In genomic region chr2:16123421-16123820, GRCh38 we compare ENCODE assay signal across 26 cellular contexts.
"Had no signal": no experiment of that assay in that cellular context is flagged by ENCODE, and none has a peak within 500 bp of the region (broad histone marks: within the 10 kb centered on the region; RNA-seq: fewer than 3 reads in every experiment).

No MANE protein-coding gene starts in this region.

- H3K9me3 ChIP-seq: mucosa of descending colon, psoas muscle, tibial nerve had no signal

- H3K9me3 Mint-ChIP-seq: activated B cell treated with CpG ODN at 0.5 μM for 24 hours had no signal

- H3K27me3 Mint-ChIP-seq: activated B cell treated with CpG ODN at 0.5 μM for 24 hours; activated naive CD8-positive, alpha-beta T cell; effector memory CD8-positive, alpha-beta T cell had no signal

- H3K4me1 ChIP-seq: heart left ventricle, left lung, parathyroid adenoma, psoas muscle, spleen had no signal

- H3K27ac Mint-ChIP-seq: activated B cell treated with CpG ODN at 0.5 μM for 24 hours; activated naive CD8-positive, alpha-beta T cell; activated T-cell treated with anti-CD3 and anti-CD28 coated beads, Interleukin-2, amount 50 U/mL, for 72 hours; effector memory CD8-positive, alpha-beta T cell; nephron; T-helper 2 cell treated with Interferon-gamma antibody and Interleukin-4, amounts not matched to agents 5 μg/mL and 100 μg/mL, for 36 hours had no signal

- H3K27me3 ChIP-seq: tibial nerve had no signal

- FAIRE-seq: endothelial cell of umbilical vein had no signal

- H3K4me3 ChIP-seq: coronary artery, dorsolateral prefrontal cortex, heart left ventricle, left lung, lung, mucosa of descending colon, psoas muscle, spleen, tibial nerve had no signal

- H3K4me1 Mint-ChIP-seq: activated B cell treated with CpG ODN at 0.5 μM for 24 hours had no signal

- H3K27ac ChIP-seq: coronary artery, dorsolateral prefrontal cortex, heart left ventricle, left lung, parathyroid adenoma, psoas muscle, spleen, tibial nerve had no signal

- H3K36me3 Mint-ChIP-seq: activated naive CD8-positive, alpha-beta T cell had no signal

- DNase-seq: activated B cell treated with CpG ODN at 0.5 μM for 24 hours; activated naive CD4-positive, alpha-beta T cell; activated T-cell treated with anti-CD3 and anti-CD28 coated beads for 4 hours; activated T-cell treated with anti-CD3 and anti-CD28 coated beads, Interleukin-2, amount 50 U/mL, for 72 hours; anterior cingulate cortex; cerebellar nuclear complex; dorsolateral prefrontal cortex; effector memory CD8-positive, alpha-beta T cell; foreskin fibroblast; heart left ventricle; kidney glomerular epithelial cell; left lung; mucosa of descending colon; psoas muscle; right cardiac atrium; spleen; stimulated activated naive CD4-positive, alpha-beta T cell treated with Interleukin-2 at 50 U/mL for 16 hours; T-helper 1 cell had no signal

- H3K36me3 ChIP-seq: heart left ventricle, left lung, spleen, tibial nerve had no signal

- H3K9ac ChIP-seq: parathyroid adenoma had no signal

- H3K4me3 Mint-ChIP-seq: activated B cell treated with CpG ODN at 0.5 μM for 24 hours; activated naive CD8-positive, alpha-beta T cell; activated T-cell treated with anti-CD3 and anti-CD28 coated beads, Interleukin-2, amount 50 U/mL, for 72 hours; effector memory CD8-positive, alpha-beta T cell; nephron; T-helper 2 cell treated with Interferon-gamma antibody and Interleukin-4, amounts not matched to agents 5 μg/mL and 100 μg/mL, for 36 hours had no signal

- ATAC-seq: activated T-cell treated with anti-CD3 and anti-CD28 coated beads, Interleukin-2, amount 50 U/mL, for 72 hours; effector memory CD8-positive, alpha-beta T cell; heart left ventricle; left lung; psoas muscle; right cardiac atrium had no signal
